32 cellular contexts compared by ENCODE assay signal in the genomic region with DNA sequence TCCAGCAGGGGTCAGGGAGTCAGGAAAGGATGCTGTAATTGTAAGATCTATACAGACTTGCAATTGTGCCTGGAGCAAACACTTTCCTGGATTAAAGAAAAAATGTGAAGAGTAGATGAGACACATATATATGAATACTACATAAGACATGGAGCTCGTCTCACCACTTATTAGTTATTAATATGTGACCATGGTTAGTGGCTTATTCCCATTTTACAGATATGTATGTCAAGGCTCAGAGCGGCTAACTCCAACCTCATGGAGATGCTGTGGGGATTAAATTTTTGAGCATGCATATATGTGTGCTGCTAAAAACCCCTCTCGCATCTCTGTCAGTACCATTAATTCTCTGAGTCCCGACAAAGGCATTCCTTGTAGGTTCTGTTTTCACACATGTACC.
"Had no signal": no experiment of that assay in that cellular context is flagged by ENCODE, and none has a peak within 500 bp of the region (broad histone marks: within the 10 kb centered on the region; RNA-seq: fewer than 3 reads in every experiment).

No MANE protein-coding gene starts in this region.

- H3K36me3 Mint-ChIP-seq: activated CD4-positive, alpha-beta memory T cell treated with anti-CD3 and anti-CD28 coated beads for 36 hours; activated CD8-positive, alpha-beta memory T cell treated with anti-CD3 and anti-CD28 coated beads, Interleukin-2, amount 10 ng/mL, durations not matched to agents 7 days and 5 days; activated naive CD4-positive, alpha-beta T cell treated with anti-CD3 and anti-CD28 coated beads, Interleukin-2, amount 10 ng/mL, durations not matched to agents 7 days and 5 days; activated naive CD8-positive, alpha-beta T cell had no signal

- H3K27ac ChIP-seq: brain microvascular endothelial cell, coronary artery, esophagus muscularis mucosa, gastroesophageal sphincter, heart right ventricle, hepatocyte had no signal

- H3K9me3 ChIP-seq: esophagus muscularis mucosa, gastroesophageal sphincter, heart right ventricle had no signal

- H3K27me3 Mint-ChIP-seq: activated naive CD8-positive, alpha-beta T cell had no signal

- H3K4me3 Mint-ChIP-seq: activated CD4-positive, alpha-beta memory T cell treated with anti-CD3 and anti-CD28 coated beads for 36 hours; activated CD4-positive, alpha-beta T cell treated with anti-CD3 and anti-CD28 coated beads for 36 hours; activated CD4-positive, alpha-beta T cell treated with anti-CD3 and anti-CD28 coated beads, Interleukin-2, amount 10 ng/mL, durations not matched to agents 24 days and 14 days; activated CD8-positive, alpha-beta memory T cell treated with anti-CD3 and anti-CD28 coated beads, Interleukin-2, amount 10 ng/mL, durations not matched to agents 7 days and 5 days; activated CD8-positive, alpha-beta T cell treated with anti-CD3 and anti-CD28 coated beads, Interleukin-2, amount 10 ng/mL, durations not matched to agents 7 days and 5 days; activated naive CD4-positive, alpha-beta T cell treated with anti-CD3 and anti-CD28 coated beads, Interleukin-2, amount 10 ng/mL, durations not matched to agents 7 days and 5 days; activated naive CD8-positive, alpha-beta T cell; central memory CD8-positive, alpha-beta T cell; effector memory CD8-positive, alpha-beta T cell; T-helper 17 cell; T-helper 2 cell treated with Interferon-gamma antibody and Interleukin-4, amounts not matched to agents 5 μg/mL and 100 μg/mL, for 36 hours had no signal

- ATAC-seq: activated CD4-positive, alpha-beta T cell treated with anti-CD3 and anti-CD28 coated beads for 36 hours; activated CD8-positive, alpha-beta memory T cell treated with anti-CD3 and anti-CD28 coated beads, Interleukin-2, amount 10 ng/mL, durations not matched to agents 7 days and 5 days; activated CD8-positive, alpha-beta T cell treated with anti-CD3 and anti-CD28 coated beads, Interleukin-2, amount 10 ng/mL, durations not matched to agents 7 days and 5 days; effector memory CD8-positive, alpha-beta T cell; foreskin keratinocyte; gastroesophageal sphincter; heart right ventricle; T-helper 17 cell had no signal

- H3K9me3 Mint-ChIP-seq: activated CD4-positive, alpha-beta memory T cell treated with anti-CD3 and anti-CD28 coated beads for 36 hours; activated CD4-positive, alpha-beta T cell treated with anti-CD3 and anti-CD28 coated beads, Interleukin-2, amount 10 ng/mL, durations not matched to agents 24 days and 14 days; activated naive CD4-positive, alpha-beta T cell treated with anti-CD3 and anti-CD28 coated beads, Interleukin-2, amount 10 ng/mL, durations not matched to agents 7 days and 5 days; activated T-helper 1 cell treated with anti-CD3 and anti-CD28 coated beads, Interleukin-12 subunit alpha, Interleukin-12 subunit beta, Interleukin-2, Interleukin-4 antibody, amounts not matched to agents 30 ng/mL and 10 ng/mL and 1 ng/mL, durations not matched to agents 14 hours and 24 hours and 36 hours; activated T-helper 2 cell treated with anti-CD3 and anti-CD28 coated beads, Interferon-gamma antibody, Interleukin-2, Interleukin-4, amounts not matched to agents 10 μg/mL and 5 μg/mL and 100 μg/mL, durations not matched to agents 14 hours and 24 hours and 36 hours; central memory CD8-positive, alpha-beta T cell; effector memory CD8-positive, alpha-beta T cell; T-helper 2 cell treated with Interferon-gamma antibody and Interleukin-4, amounts not matched to agents 5 μg/mL and 100 μg/mL, for 36 hours had no signal

- H3K4me3 ChIP-seq: coronary artery, esophagus muscularis mucosa, gastroesophageal sphincter, heart right ventricle, hepatocyte had no signal

- H2AFZ ChIP-seq: hepatocyte had no signal

- H3K79me2 ChIP-seq: hepatocyte had no signal

- H3K27me3 ChIP-seq: brain microvascular endothelial cell, esophagus muscularis mucosa, foreskin keratinocyte, gastroesophageal sphincter, heart right ventricle, hepatocyte had no signal

- H3K4me2 ChIP-seq: hepatocyte had no signal

- H3K4me1 ChIP-seq: gastroesophageal sphincter had no signal

- DNase-seq: activated CD4-positive, alpha-beta memory T cell treated with anti-CD3 and anti-CD28 coated beads for 36 hours; activated CD4-positive, alpha-beta T cell treated with anti-CD3 and anti-CD28 coated beads for 36 hours; activated CD4-positive, alpha-beta T cell treated with anti-CD3 and anti-CD28 coated beads, Interleukin-2, amount 10 ng/mL, durations not matched to agents 24 days and 14 days; activated CD4-positive, CD25-positive, alpha-beta regulatory T cell; activated CD4-positive, CD25-positive, alpha-beta regulatory T cell treated with anti-CD3 and anti-CD28 coated beads, Interleukin-2, amount 50 U/mL, for 72 hours; activated CD8-positive, alpha-beta memory T cell treated with anti-CD3 and anti-CD28 coated beads, Interleukin-2, amount 10 ng/mL, durations not matched to agents 7 days and 5 days; activated CD8-positive, alpha-beta memory T cell treated with anti-CD3 and anti-CD28 coated beads, Interleukin-2, amount 50 U/mL, for 4 hours; activated CD8-positive, alpha-beta T cell treated with anti-CD3 and anti-CD28 coated beads, Interleukin-2, amount 10 ng/mL, durations not matched to agents 7 days and 5 days; activated effector memory CD4-positive, alpha-beta T cell treated with anti-CD3 and anti-CD28 coated beads, Interleukin-2, amount 50 U/mL, for 16 hours; activated naive CD4-positive, alpha-beta T cell treated with anti-CD3 and anti-CD28 coated beads, Interleukin-2, amount 10 ng/mL, durations not matched to agents 7 days and 5 days; activated T-cell treated with anti-CD3 and anti-CD28 coated beads, Interleukin-2, amount 50 U/mL, for 1 hour; activated T-cell treated with anti-CD3 and anti-CD28 coated beads, Interleukin-2, amount 50 U/mL, for 48 hours; amniotic stem cell; anterior cingulate cortex; brain microvascular endothelial cell; dermis blood vessel endothelial cell; effector CD4-positive, alpha-beta T cell; effector memory CD8-positive, alpha-beta T cell; erythroblast; foreskin keratinocyte; heart right ventricle; T-helper 17 cell; T1000 had no signal

- H3K27ac Mint-ChIP-seq: activated CD4-positive, alpha-beta memory T cell treated with anti-CD3 and anti-CD28 coated beads for 36 hours; activated CD4-positive, alpha-beta T cell treated with anti-CD3 and anti-CD28 coated beads for 36 hours; activated CD8-positive, alpha-beta memory T cell treated with anti-CD3 and anti-CD28 coated beads, Interleukin-2, amount 10 ng/mL, durations not matched to agents 7 days and 5 days; activated CD8-positive, alpha-beta T cell treated with anti-CD3 and anti-CD28 coated beads, Interleukin-2, amount 10 ng/mL, durations not matched to agents 7 days and 5 days; activated naive CD4-positive, alpha-beta T cell treated with anti-CD3 and anti-CD28 coated beads, Interleukin-2, amount 10 ng/mL, durations not matched to agents 7 days and 5 days; activated naive CD8-positive, alpha-beta T cell; activated T-helper 2 cell treated with anti-CD3 and anti-CD28 coated beads, Interferon-gamma antibody, Interleukin-2, Interleukin-4, amounts not matched to agents 10 μg/mL and 5 μg/mL and 100 μg/mL, durations not matched to agents 14 hours and 24 hours and 36 hours; effector memory CD8-positive, alpha-beta T cell; T-helper 2 cell treated with Interferon-gamma antibody and Interleukin-4, amounts not matched to agents 5 μg/mL and 100 μg/mL, for 36 hours had no signal

- H3K36me3 ChIP-seq: brain microvascular endothelial cell, esophagus muscularis mucosa, gastroesophageal sphincter, heart right ventricle had no signal
